ENCODE assay signal across 4 cellular contexts in genomic region chr1:39519246-39519846, GRCh38. TPM values are rescaled to one million over a fixed set of nuclear protein-coding genes. Genes with fewer than 3 reads are reported as not detected.
"Had no signal": no experiment of that assay in that cellular context is flagged by ENCODE, and none has a peak within 500 bp of the region (broad histone marks: within the 10 kb centered on the region; RNA-seq: fewer than 3 reads in every experiment).

No MANE protein-coding gene starts in this region.

RNA-seq across cellular contexts. Expression of gene BMP8A, which starts 27.9 kb away (rescaled TPM):
- total RNA-seq: activated CD4-positive, alpha-beta T cell treated with anti-CD3 and anti-CD28 coated beads, Interleukin-2, amount 10 ng/mL, durations not matched to agents 24 days and 14 days; activated CD8-positive, alpha-beta memory T cell treated with anti-CD3 and anti-CD28 coated beads, Interleukin-2, amount 10 ng/mL, durations not matched to agents 7 days and 5 days; activated T-helper 1 cell treated with anti-CD3 and anti-CD28 coated beads, Interleukin-12 subunit alpha, Interleukin-12 subunit beta, Interleukin-2, Interleukin-4 antibody, amounts not matched to agents 30 ng/mL and 10 ng/mL and 1 ng/mL, durations not matched to agents 14 hours and 24 hours and 36 hours; ascending aorta had no signal
